ENCODE assay signal across 8 cellular contexts in genomic region chr15:92903588-92903955, GRCh38. TPM values are rescaled to one million over a fixed set of nuclear protein-coding genes. Genes with fewer than 3 reads are reported as not detected.
DNase-seq lines count a peak whose midpoint lies in the region; ATAC-seq, FAIRE-seq and TF ChIP-seq lines count a peak whose summit lies in the region.

No MANE protein-coding gene starts in this region.

- H3K27me3 ChIP-seq in right atrium auricular region: no peaks in the 10 kb centered on the region
- no peaks in the 10 kb centered on the region for H3K27me3 ChIP-seq in K562 (ENCODE audit: control insufficient read depth in 2 of 2, insufficient read depth in 2 of 2, low read length in 2 of 2)
- H3K27me3 ChIP-seq in mesendoderm (ENCODE audit: insufficient read depth, low read length, poor library complexity): no peaks in the 10 kb centered on the region

- H3K4ac ChIP-seq in mesendoderm (ENCODE audit: low read depth, low read length): peak overlapping the region; percentile 55

- POLR2A ChIA-PET in K562 (lab: Yijun Ruan, JAX): interaction anchor here (0.5 to 8.9 kb wide), 14 partner anchors 9 to 110 kb away, joined by 3 to 109 read pairs (median 4); no protein-coding TSS in a partner anchor

- peak overlapping the region; percentile 88 to 98 for H3K9ac ChIP-seq in K562 (ENCODE audit: insufficient read depth in 1 of 2, low read depth in 2 of 2, low read length in 2 of 2)
- peak overlapping the region; percentile 76 for H3K9ac ChIP-seq in mesendoderm (ENCODE audit: low read length)

- no peaks in the 10 kb centered on the region for H3K79me1 ChIP-seq in mesendoderm (ENCODE audit: low read length)

- H2BK5ac ChIP-seq in mesendoderm (ENCODE audit: low read length): peak overlapping the region; percentile 36

- H3K79me2 ChIP-seq in K562 (ENCODE audit: control insufficient read depth, insufficient read depth, low read length): peaks cover 99% of the 10 kb centered on the region
- H3K79me2 ChIP-seq in mesendoderm (ENCODE audit: control insufficient read depth, insufficient read depth, low read length): peaks cover 67% of the 10 kb centered on the region

- no peaks in the 10 kb centered on the region for H3K9me1 ChIP-seq in K562 (ENCODE audit: control insufficient read depth, insufficient read depth, low read length)

- no peak for TF ChIP-seq EP300 in K562 (IDR thresholded peaks at IDR 0.05; ENCODE audit: low read length)

- in situ Hi-C loops in K562 (cut with MboI): no loop called here

- FAIRE-seq in K562 (lab: Jason Lieb, UNC): no peak

- no peaks in the 10 kb centered on the region for H3K36me3 ChIP-seq in right atrium auricular region
- peaks cover 52% of the 10 kb centered on the region for H3K36me3 ChIP-seq in K562 (ENCODE audit: control insufficient read depth, insufficient read depth, low read length)
- no peaks in the 10 kb centered on the region for H3K36me3 ChIP-seq in mesendoderm (ENCODE audit: control insufficient read depth, insufficient read depth, low read length)

- H3K4me1 ChIP-seq in right atrium auricular region (peaks cover 0 to 65% of the 10 kb centered on the region in 2 donors), K562 (replicated peaks in 1 of 2; ENCODE audit: control insufficient read depth in 2 of 2, insufficient read depth in 2 of 2, low read length in 2 of 2) (peaks cover 0 to 19% of the 10 kb centered on the region in 2 experiments; a peak in 2 of 5 replicates), mesendoderm (ENCODE audit: control insufficient read depth, low read depth, low read length) (peaks cover 10% of the 10 kb centered on the region)

- TF ChIP-seq POLR2A in K562 (conservative IDR thresholded peaks at IDR 0.05): no peak

- peak overlapping the region; percentile 87 for H3K56ac ChIP-seq in mesendoderm (ENCODE audit: low read length)

- TF ChIP-seq CTCF in right atrium auricular region (IDR thresholded peaks at IDR 0.05): no peak
- no peak for TF ChIP-seq CTCF in K562 (IDR thresholded peaks at IDR 0.05 in 2 of 3, conservative IDR thresholded peaks at IDR 0.05 in 1 of 3; ENCODE audit: insufficient read depth in 2 of 3, low read depth in 1 of 3, low read length in 3 of 3)

- H2AFZ ChIP-seq in K562 (ENCODE audit: low read depth, low read length): no peak overlapping the region

- no peak overlapping the region for H2BK120ac ChIP-seq in mesendoderm (ENCODE audit: low read depth, low read length)

- CTCF ChIA-PET in K562 (lab: Yijun Ruan, JAX; ENCODE audit: low intra/inter-chr PET ratio): interaction anchor here (1.0 kb wide), 1 partner anchor 95 kb away, joined by 3 read pairs; no protein-coding TSS in a partner anchor

- H3K18ac ChIP-seq in mesendoderm (ENCODE audit: low read length): peak overlapping the region; percentile 76

- H4K20me1 ChIP-seq in K562 (replicated peaks; ENCODE audit: control insufficient read depth, insufficient read depth, low read length): no peaks in the 10 kb centered on the region; the same call in 1 of the 2 replicates

- H4K8ac ChIP-seq in mesendoderm (ENCODE audit: low read depth, low read length): no peak overlapping the region

- TF ChIP-seq RAD21 in K562 (CRISPR knock-in tag; conservative IDR thresholded peaks at IDR 0.05 in 1 of 2, IDR thresholded peaks at IDR 0.05 in 1 of 2): no peak

- H4K5ac ChIP-seq in mesendoderm (ENCODE audit: low read length): no peak overlapping the region

- H3K23ac ChIP-seq in mesendoderm (ENCODE audit: low read length): no peak overlapping the region

- DNase-seq in right atrium auricular region (ENCODE audit: low spot score) (no peak), left cardiac atrium (no peak), K562 (ENCODE audit: extremely low read depth in 1 of 4, low spot score in 3 of 4) (no peak), mesendoderm (no peak), NCI-H2171 treated with DMSO at 0.1 percent for 48 hours (lab: John Stamatoyannopoulos, UW) (no peak), GOT3 (lab: John Stamatoyannopoulos, UW) (no peak)
- DNase-seq in stimulated activated naive CD4-positive, alpha-beta T cell treated with Interleukin-2 at 50 U/mL for 16 hours (lab: John Stamatoyannopoulos, UW): no peak

- no peak overlapping the region for H2BK15ac ChIP-seq in mesendoderm (replicated peaks; ENCODE audit: low read depth)

- ATAC-seq in left cardiac atrium (no peak), K562 (no peak), HG02885 (IDR thresholded peaks at IDR 0.05; ENCODE audit: poor library complexity, unreplicated experiment) (no peak)

- no peak overlapping the region for H2AK5ac ChIP-seq in mesendoderm (ENCODE audit: low read length)

- H3K27ac ChIP-seq in right atrium auricular region (peak overlapping the region; percentile 92 to 97), K562 (ENCODE audit: extremely low read depth, low read depth, low read length) (peak overlapping the region; percentile 99), mesendoderm (ENCODE audit: low read depth, low read length) (peak overlapping the region; percentile 91)

- BruUV-seq in K562 (replicated peaks; lab: Mats Ljungman, UMichigan): TSS peak; percentile 97

- intact Hi-C loops in left cardiac atrium (cut with DNase I): no loop called here
- intact Hi-C loops in K562 (cut with micrococcal nuclease): no loop called here

- WGBS in K562 (ENCODE audit: insufficient coverage, low coverage, missing lambda C conversion rate): 0% methylated on average over 8 of the region's 8 CpGs
- no CpG with 5 or more reads among the region's 8 CpGs for WGBS in mesendoderm (ENCODE audit: extremely low coverage, insufficient coverage, low lambda C conversion rate)

- H3K4me2 ChIP-seq in K562 (ENCODE audit: insufficient read depth, low read length) (peak overlapping the region; percentile 86), mesendoderm (ENCODE audit: low read length) (peak overlapping the region; percentile 56)

- H3K4me3 ChIP-seq in right atrium auricular region (peak overlapping the region; percentile 60 to 62), K562 (peak overlapping the region; percentile 76), mesendoderm (ENCODE audit: low read length) (peak overlapping the region; percentile 11)

- no peaks in the 10 kb centered on the region for H3K9me3 ChIP-seq in right atrium auricular region
- no peaks in the 10 kb centered on the region for H3K9me3 ChIP-seq in K562 (replicated peaks; ENCODE audit: control insufficient read depth, insufficient read depth, low read depth, low read length)

TF ChIP-seq in K562, 482 proteins besides CTCF, POLR2A, EP300 and RAD21 (continues in another document):
- TF ChIP-seq SMARCA4 (IDR thresholded peaks at IDR 0.05) (0 out of 2 replicates have a peak, but pooled peaks have one; percentile 6), KDM4B (IDR thresholded peaks at IDR 0.05; ENCODE audit: borderline replicate concordance in 2 of 2, low read depth in 1 of 2) (0 out of 4 replicates have a peak, but pooled peaks of 1 of the 2 experiments have one; percentile 16), TAF1 (IDR thresholded peaks at IDR 0.05; ENCODE audit: control insufficient read depth, extremely low read depth, insufficient read depth, low read length, severe bottlenecking) (peak; percentile 26), ZZZ3 (IDR thresholded peaks at IDR 0.05) (no peak), XRCC3 (IDR thresholded peaks at IDR 0.05) (0 out of 2 replicates have a peak, but pooled peaks have one; percentile 18), ZBTB8A (IDR thresholded peaks at IDR 0.05; ENCODE audit: partially characterized antibody) (peak; percentile 49), ARNT (IDR thresholded peaks at IDR 0.05) (0 out of 4 replicates have a peak, but pooled peaks of 1 of the 2 experiments have one; percentile 45), PCBP2 (IDR thresholded peaks at IDR 0.05; ENCODE audit: low read depth, low read length, poor library complexity, severe bottlenecking) (no peak)

RNA-seq across cellular contexts. Expression of gene CHD2, which starts 3.4 kb away (rescaled TPM):
- total RNA-seq in right atrium auricular region (10 to 100 TPM; 31.1 to 37.9 TPM), left cardiac atrium (10 to 100 TPM; 59.8 to 63.2 TPM), K562 (2014; rRNA removed) (38.9 and 47.3 TPM in 2 replicates), K562 (2014; rRNA removed; fragmentation: Illumina TruSeq; extraction: Trizol) (59.0 and 66.0 TPM in 2 replicates), K562 (2015; rRNA removed; fragmentation: Illumina TruSeq; extraction: Trizol) (45.5 and 49.7 TPM in 2 replicates), K562 (2021) (57.8 and 61.9 TPM in 2 replicates)
- total RNA-seq in K562 (2011; cell fraction: chromatin; rRNA removed; ENCODE audit: low replicate concordance): 221 and 585 TPM in 2 replicates
- total RNA-seq in K562 (2011; cell fraction: nucleolus; rRNA removed): 101 and 147 TPM in 2 replicates
- 282 and 390 TPM in 2 replicates for total RNA-seq in K562 (2011; cell fraction: nucleoplasm; rRNA removed)
- polyA plus RNA-seq in K562 (2011; rRNA removed) (56.2 and 63.4 TPM in 2 replicates), K562 (2014; fragmentation: Illumina TruSeq; extraction: Trizol) (57.6 and 70.8 TPM in 2 replicates), K562 (2014; fragmentation: Nextera tagmentation; extraction: Ambion mirVana) (10 to 100 TPM; 50.0 to 53.6 TPM), K562 (2014; rRNA removed) (55.3 and 61.3 TPM in 2 replicates)
- 32.8 and 58.4 TPM in 2 replicates for polyA plus RNA-seq in K562 (2011; cell fraction: cytosol; rRNA removed)
- 192 and 194 TPM in 2 replicates for polyA plus RNA-seq in K562 (2011; cell fraction: nucleus; rRNA removed)
- polyA plus RNA-seq in K562 (2012): 33.7 and 57.7 TPM in 2 replicates
- 167 and 232 TPM in 2 replicates for polyA minus RNA-seq in K562 (2011; rRNA and poly(A)+ RNA removed)
- polyA minus RNA-seq in K562 (2011; cell fraction: cytosol; rRNA and poly(A)+ RNA removed): 39.1 and 51.9 TPM in 2 replicates
- 209 and 435 TPM in 2 replicates for polyA minus RNA-seq in K562 (2011; cell fraction: nucleus; rRNA and poly(A)+ RNA removed)
- 46.2 TPM for polyA plus RNA-seq in mesendoderm (2013, experiment 1 of 2)
- 51.0 TPM for polyA plus RNA-seq in mesendoderm (2013, experiment 2 of 2)

Comparison
In these comparisons a context has a peak if more than half of its experiments do, and no peak if none do; other contexts are left out.
1. H3K4me3 ChIP-seq: peak in every context shown above with its lines; median percentile 76 in K562; 61 in right atrium auricular region; 11 in mesendoderm.